In the genomic region with DNA sequence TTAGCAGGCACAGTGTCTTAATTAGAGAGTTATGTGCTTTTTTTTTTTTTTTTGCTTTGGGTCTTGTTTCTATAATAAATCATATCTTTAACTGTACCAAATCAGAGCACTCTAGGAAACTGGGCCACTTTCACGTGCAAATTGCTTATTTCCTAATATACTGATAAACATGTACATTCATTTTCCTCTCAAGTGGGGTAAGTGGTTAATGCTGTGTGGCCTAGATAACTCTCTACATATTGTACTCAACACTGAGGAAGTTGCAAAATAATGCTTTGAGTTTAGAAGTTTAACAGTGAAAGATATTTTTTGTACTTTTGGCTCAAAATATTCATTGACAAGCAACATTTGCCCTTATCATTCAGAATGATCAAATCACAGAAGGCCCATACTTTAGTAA, we compare ENCODE assay signal across 14 cellular contexts.
DNase-seq lines count a peak whose midpoint lies in the region; ATAC-seq and TF ChIP-seq lines count a peak whose summit lies in the region.
"Had no signal": no experiment of that assay in that cellular context is flagged by ENCODE, and none has a peak within 500 bp of the region (broad histone marks: within the 10 kb centered on the region; RNA-seq: fewer than 3 reads in every experiment).

No MANE protein-coding gene starts in this region.

- H3K4me1 ChIP-seq in GM23338 (ENCODE audit: insufficient read depth), result peaks cover 51% of the 10 kb centered on the region
- no peaks in the 10 kb centered on the region for H3K4me1 ChIP-seq in adipocyte (ENCODE audit: control insufficient read depth, insufficient read depth, low read length)
- H3K4me1 ChIP-seq: BE2C had no signal

- ATAC-seq in GM23338 (no peak), left colon (no peak), GM21515 (IDR thresholded peaks at IDR 0.05; ENCODE audit: unreplicated experiment) (no peak)

- peaks cover 4% of the 10 kb centered on the region; the same call in 2 of the 3 replicates for H3K36me3 Mint-ChIP-seq in GM23338 (ENCODE audit: low read depth)

- intact Hi-C loops in left colon (cut with DNase I, micrococcal nuclease), result no loop called here

- H3K27ac ChIP-seq in GM23338 (ENCODE audit: low read depth), result no peak overlapping the region
- H3K27ac ChIP-seq: C4-2B had no signal

- no peaks in the 10 kb centered on the region for H3K9me2 ChIP-seq in GM23338 (ENCODE audit: insufficient read depth)

- H3K9me3 ChIP-seq in adipocyte (ENCODE audit: control insufficient read depth, low read length), result no peaks in the 10 kb centered on the region
- H3K9me3 ChIP-seq: BE2C had no signal

- DNase-seq in GM23338 (ENCODE audit: low spot score) (no peak), OCI-M1 (lab: John Stamatoyannopoulos, UW) (peak; percentile 27), adipocyte (ENCODE audit: low read depth) (peak; percentile 33), fibroblast of villous mesenchyme (ENCODE audit: low read depth) (peak; percentile 8), left colon (no peak), NCI-H1092 treated with DMSO at 0.1 percent for 48 hours (lab: John Stamatoyannopoulos, UW) (no peak), hepatic stellate cell (ENCODE audit: low spot score) (no peak)
- DNase-seq: BE2C; CD4-positive, alpha-beta memory T cell; DMS79; GOT3; H9 had no signal

- TF ChIP-seq CTCF in GM23338 (conservative IDR thresholded peaks at IDR 0.05; ENCODE audit: low read depth in 2 of 2) (no peak), fibroblast of villous mesenchyme (IDR thresholded peaks at IDR 0.05; ENCODE audit: insufficient read depth, low read depth, low read length) (no peak)

- H4K20me1 ChIP-seq in GM23338 (replicated peaks; ENCODE audit: insufficient read depth), result no peaks in the 10 kb centered on the region

- H3K9me3 Mint-ChIP-seq in GM23338, result no peaks in the 10 kb centered on the region
- H3K9me3 Mint-ChIP-seq: CD4-positive, alpha-beta memory T cell; H9 had no signal

- H3K4me1 Mint-ChIP-seq in GM23338, result peaks cover 54% of the 10 kb centered on the region
- H3K4me1 Mint-ChIP-seq: CD4-positive, alpha-beta memory T cell had no signal

- no peaks in the 10 kb centered on the region for H3K36me3 ChIP-seq in GM23338 (ENCODE audit: insufficient read depth)
- H3K36me3 ChIP-seq in adipocyte (ENCODE audit: control insufficient read depth, insufficient read depth, low read length, severe bottlenecking), result peaks cover 31% of the 10 kb centered on the region
- H3K36me3 ChIP-seq: BE2C had no signal

- no peak overlapping the region for H3K4me2 ChIP-seq in GM23338

- no peak overlapping the region for H3K9ac ChIP-seq in adipocyte (ENCODE audit: low read length)

- H3K27me3 ChIP-seq in GM23338 (ENCODE audit: insufficient read depth) (no peaks in the 10 kb centered on the region), adipocyte (replicated peaks; ENCODE audit: control insufficient read depth, insufficient read depth, low read length) (no peaks in the 10 kb centered on the region)
- H3K27me3 ChIP-seq: BE2C had no signal

- no peaks in the 10 kb centered on the region for H3F3A ChIP-seq in GM23338 (replicated peaks; ENCODE audit: low read depth)

- H3K79me2 ChIP-seq in GM23338 (replicated peaks; ENCODE audit: insufficient read depth), result no peaks in the 10 kb centered on the region

- no peak overlapping the region for H2AFZ ChIP-seq in GM23338

- no peaks in the 10 kb centered on the region for H3K27me3 Mint-ChIP-seq in GM23338 (ENCODE audit: insufficient read depth, low read depth, poor library complexity)
- H3K27me3 Mint-ChIP-seq: CD4-positive, alpha-beta memory T cell had no signal

- H3K4me3 ChIP-seq in GM23338 (no peak overlapping the region), adipocyte (ENCODE audit: low read length) (no peak overlapping the region), fibroblast of villous mesenchyme (ENCODE audit: low read depth, low read length) (no peak overlapping the region)

- H3K27ac Mint-ChIP-seq in GM23338, result 0 out of 2 replicates have a peak overlapping the region, but pooled peaks have one; percentile 7
- H3K27ac Mint-ChIP-seq: CD4-positive, alpha-beta memory T cell; H9 had no signal

- no peak overlapping the region for H3K4me3 Mint-ChIP-seq in GM23338
- H3K4me3 Mint-ChIP-seq: CD4-positive, alpha-beta memory T cell; H9 had no signal

TF ChIP-seq in GM23338, 12 proteins besides CTCF, POLR2A, EP300 and RAD21 (continues in another document):
- TF ChIP-seq, protein P1, sequence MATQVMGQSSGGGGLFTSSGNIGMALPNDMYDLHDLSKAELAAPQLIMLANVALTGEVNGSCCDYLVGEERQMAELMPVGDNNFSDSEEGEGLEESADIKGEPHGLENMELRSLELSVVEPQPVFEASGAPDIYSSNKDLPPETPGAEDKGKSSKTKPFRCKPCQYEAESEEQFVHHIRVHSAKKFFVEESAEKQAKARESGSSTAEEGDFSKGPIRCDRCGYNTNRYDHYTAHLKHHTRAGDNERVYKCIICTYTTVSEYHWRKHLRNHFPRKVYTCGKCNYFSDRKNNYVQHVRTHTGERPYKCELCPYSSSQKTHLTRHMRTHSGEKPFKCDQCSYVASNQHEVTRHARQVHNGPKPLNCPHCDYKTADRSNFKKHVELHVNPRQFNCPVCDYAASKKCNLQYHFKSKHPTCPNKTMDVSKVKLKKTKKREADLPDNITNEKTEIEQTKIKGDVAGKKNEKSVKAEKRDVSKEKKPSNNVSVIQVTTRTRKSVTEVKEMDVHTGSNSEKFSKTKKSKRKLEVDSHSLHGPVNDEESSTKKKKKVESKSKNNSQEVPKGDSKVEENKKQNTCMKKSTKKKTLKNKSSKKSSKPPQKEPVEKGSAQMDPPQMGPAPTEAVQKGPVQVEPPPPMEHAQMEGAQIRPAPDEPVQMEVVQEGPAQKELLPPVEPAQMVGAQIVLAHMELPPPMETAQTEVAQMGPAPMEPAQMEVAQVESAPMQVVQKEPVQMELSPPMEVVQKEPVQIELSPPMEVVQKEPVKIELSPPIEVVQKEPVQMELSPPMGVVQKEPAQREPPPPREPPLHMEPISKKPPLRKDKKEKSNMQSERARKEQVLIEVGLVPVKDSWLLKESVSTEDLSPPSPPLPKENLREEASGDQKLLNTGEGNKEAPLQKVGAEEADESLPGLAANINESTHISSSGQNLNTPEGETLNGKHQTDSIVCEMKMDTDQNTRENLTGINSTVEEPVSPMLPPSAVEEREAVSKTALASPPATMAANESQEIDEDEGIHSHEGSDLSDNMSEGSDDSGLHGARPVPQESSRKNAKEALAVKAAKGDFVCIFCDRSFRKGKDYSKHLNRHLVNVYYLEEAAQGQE (IDR thresholded peaks at IDR 0.05; ENCODE audit: unreplicated experiment), result no peak
- no peak for TF ChIP-seq ZNF331 (CRISPR knock-in tag; IDR thresholded peaks at IDR 0.05; ENCODE audit: low read depth)
- no peak for TF ChIP-seq CREB1 (CRISPR knock-in tag; IDR thresholded peaks at IDR 0.05; ENCODE audit: low read depth)
- no peak for TF ChIP-seq NANOG (IDR thresholded peaks at IDR 0.05; ENCODE audit: borderline replicate concordance)
- no peak for TF ChIP-seq EZH2 (IDR thresholded peaks at IDR 0.05; ENCODE audit: low read depth, unreplicated experiment)
- TF ChIP-seq, protein P2, sequence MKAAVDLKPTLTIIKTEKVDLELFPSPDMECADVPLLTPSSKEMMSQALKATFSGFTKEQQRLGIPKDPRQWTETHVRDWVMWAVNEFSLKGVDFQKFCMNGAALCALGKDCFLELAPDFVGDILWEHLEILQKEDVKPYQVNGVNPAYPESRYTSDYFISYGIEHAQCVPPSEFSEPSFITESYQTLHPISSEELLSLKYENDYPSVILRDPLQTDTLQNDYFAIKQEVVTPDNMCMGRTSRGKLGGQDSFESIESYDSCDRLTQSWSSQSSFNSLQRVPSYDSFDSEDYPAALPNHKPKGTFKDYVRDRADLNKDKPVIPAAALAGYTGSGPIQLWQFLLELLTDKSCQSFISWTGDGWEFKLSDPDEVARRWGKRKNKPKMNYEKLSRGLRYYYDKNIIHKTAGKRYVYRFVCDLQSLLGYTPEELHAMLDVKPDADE (IDR thresholded peaks at IDR 0.05), result no peak
- TF ChIP-seq POLR2AphosphoS5 (IDR thresholded peaks at IDR 0.05; ENCODE audit: low read depth), result no peak
- no peak for TF ChIP-seq JUNB (IDR thresholded peaks at IDR 0.05; ENCODE audit: unreplicated experiment)
- no peak for TF ChIP-seq ZNF114 (CRISPR knock-in tag; IDR thresholded peaks at IDR 0.05)
- TF ChIP-seq EZH2phosphoT487 (IDR thresholded peaks at IDR 0.05; ENCODE audit: unreplicated experiment), result no peak

Comparison
In these comparisons a context has a peak if more than half of its experiments do, and no peak if none do; other contexts are left out.
1. DNase-seq: peak in OCI-M1 (single experiment), adipocyte (single experiment) and fibroblast of villous mesenchyme (single experiment); none in GM23338 (single experiment), left colon (0 of 2), NCI-H1092 treated with DMSO at 0.1 percent for 48 hours (single experiment) and hepatic stellate cell (single experiment).